ENCODE assay signal across 18 cellular contexts in the genomic region with DNA sequence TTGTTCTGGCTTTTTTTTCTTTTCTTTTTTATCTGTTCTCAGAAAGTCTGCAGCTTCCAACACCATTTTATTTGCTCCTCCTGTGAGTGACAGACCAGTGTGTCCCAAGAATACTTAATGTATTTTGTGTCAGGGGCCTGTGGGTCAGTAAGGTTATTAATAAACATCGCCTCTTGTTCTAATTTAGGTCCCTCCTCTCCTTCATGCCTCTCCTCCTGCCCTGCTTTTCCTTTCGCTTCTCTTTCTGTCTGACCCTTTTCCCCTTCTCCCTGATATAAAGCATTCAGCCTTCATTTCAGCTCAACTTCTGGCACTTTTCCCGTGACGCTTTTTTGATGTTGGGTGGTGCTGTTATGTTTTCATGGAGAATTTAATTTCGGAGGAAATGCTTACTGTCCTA. TPM values are rescaled to one million over a fixed set of nuclear protein-coding genes. Genes with fewer than 3 reads are reported as not detected.
"Had no signal": no experiment of that assay in that cellular context is flagged by ENCODE, and none has a peak within 500 bp of the region (broad histone marks: within the 10 kb centered on the region; RNA-seq: fewer than 3 reads in every experiment).

No MANE protein-coding gene starts in this region.

- ATAC-seq: activated naive CD4-positive, alpha-beta T cell treated with anti-CD3 and anti-CD28 coated beads, Interleukin-2, amount 50 U/mL, for 72 hours; left colon; naive thymus-derived CD4-positive, alpha-beta T cell; pancreas; T-helper 17 cell had no signal

- H3K4me1 ChIP-seq: adrenal gland, breast epithelium, pancreas, suprapubic skin, upper lobe of left lung had no signal

- H3K27me3 Mint-ChIP-seq: T-helper 17 cell had no signal

- H3K4me3 Mint-ChIP-seq: activated T-helper 1 cell treated with anti-CD3 and anti-CD28 coated beads, Interleukin-12 subunit alpha, Interleukin-12 subunit beta, Interleukin-2, Interleukin-4 antibody, amounts not matched to agents 30 ng/mL and 10 ng/mL and 1 ng/mL, durations not matched to agents 14 hours and 24 hours and 36 hours; naive thymus-derived CD4-positive, alpha-beta T cell; stimulated activated naive CD8-positive, alpha-beta T cell treated with anti-CD3 and anti-CD28 coated beads, Interleukin-15, Interleukin-2, amounts not matched to agents 100 ng/mL and 50 ng/mL, for 24 hours; T-helper 17 cell had no signal

- H3K27ac ChIP-seq: adrenal gland, breast epithelium, hepatocyte, pancreas, suprapubic skin, WERI-Rb-1 had no signal

- DNase-seq: activated CD4-positive, alpha-beta T cell treated with anti-CD3 and anti-CD28 coated beads for 1 hour; activated CD4-positive, alpha-beta T cell treated with anti-CD3 and anti-CD28 coated beads, Interleukin-2, amount 50 U/mL, for 48 hours; activated gamma-delta T cell treated with Interleukin-2 at 50 U/mL for 16 hours; activated T-cell treated with anti-CD3 and anti-CD28 coated beads for 4 hours; adrenal gland; cortex of kidney; left colon; naive thymus-derived CD4-positive, alpha-beta T cell; pancreas; T-helper 17 cell; upper lobe of left lung; WERI-Rb-1 had no signal

- H3K36me3 ChIP-seq: adrenal gland, breast epithelium, pancreas, suprapubic skin, upper lobe of left lung, WERI-Rb-1 had no signal

- H3K4me1 Mint-ChIP-seq: naive thymus-derived CD4-positive, alpha-beta T cell; T-helper 17 cell had no signal

- H3K4me3 ChIP-seq: adrenal gland, breast epithelium, hepatocyte, pancreas, suprapubic skin, upper lobe of left lung had no signal

- H3K27me3 ChIP-seq: adrenal gland, breast epithelium, hepatocyte, pancreas, suprapubic skin, upper lobe of left lung had no signal

- H3K27ac Mint-ChIP-seq: activated naive CD4-positive, alpha-beta T cell treated with anti-CD3 and anti-CD28 coated beads, Interleukin-2, amount 50 U/mL, for 72 hours; activated T-helper 1 cell treated with anti-CD3 and anti-CD28 coated beads, Interleukin-12 subunit alpha, Interleukin-12 subunit beta, Interleukin-2, Interleukin-4 antibody, amounts not matched to agents 30 ng/mL and 10 ng/mL and 1 ng/mL, durations not matched to agents 14 hours and 24 hours and 36 hours; stimulated activated naive CD8-positive, alpha-beta T cell treated with anti-CD3 and anti-CD28 coated beads, Interleukin-15, Interleukin-2, amounts not matched to agents 100 ng/mL and 50 ng/mL, for 24 hours; T-helper 17 cell had no signal

RNA-seq across cellular contexts. Expression of gene NR2F2, which starts 29.7 kb away (rescaled TPM):
- total RNA-seq: activated naive CD4-positive, alpha-beta T cell treated with anti-CD3 and anti-CD28 coated beads, Interleukin-2, amount 50 U/mL, for 72 hours; activated T-helper 1 cell treated with anti-CD3 and anti-CD28 coated beads, Interleukin-12 subunit alpha, Interleukin-12 subunit beta, Interleukin-2, Interleukin-4 antibody, amounts not matched to agents 30 ng/mL and 10 ng/mL and 1 ng/mL, durations not matched to agents 14 hours and 24 hours and 36 hours; naive thymus-derived CD4-positive, alpha-beta T cell; T-helper 17 cell had no signal
